In the genomic region with DNA sequence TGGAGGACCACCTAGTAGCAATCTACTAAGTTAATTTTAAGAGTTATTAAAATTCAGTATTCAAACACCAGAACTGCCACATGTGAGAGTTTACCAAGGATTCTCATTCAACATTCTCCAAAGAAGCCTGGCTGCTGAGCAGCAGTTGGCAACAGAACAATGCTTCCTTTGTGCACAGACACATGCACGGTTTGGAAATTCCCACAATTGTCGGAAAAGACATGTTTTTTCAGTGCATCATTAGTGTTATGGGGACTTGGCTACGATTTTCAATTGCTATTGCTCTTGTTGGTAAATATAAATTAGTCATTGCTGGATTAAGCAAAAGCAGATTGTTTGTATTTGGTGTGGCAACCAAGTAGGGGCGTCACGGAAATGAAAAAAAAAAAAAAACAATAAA, we compare ENCODE assay signal across 12 cellular contexts. TPM values are rescaled to one million over a fixed set of nuclear protein-coding genes. Genes with fewer than 3 reads are reported as not detected.
DNase-seq lines count a peak whose midpoint lies in the region; ATAC-seq, FAIRE-seq and TF ChIP-seq lines count a peak whose summit lies in the region.
"Had no signal": no experiment of that assay in that cellular context is flagged by ENCODE, and none has a peak within 500 bp of the region (broad histone marks: within the 10 kb centered on the region; RNA-seq: fewer than 3 reads in every experiment).

No MANE protein-coding gene starts in this region.

- no peak for TF ChIP-seq CTCF in bronchial epithelial cell (IDR thresholded peaks at IDR 0.05; ENCODE audit: insufficient read depth, low read length, severe bottlenecking)

- peaks cover 2% of the 10 kb centered on the region for H3K27me3 ChIP-seq in bronchial epithelial cell (ENCODE audit: control insufficient read depth, insufficient read depth, low read length)

- no peaks in the 10 kb centered on the region for H3K36me3 ChIP-seq in bronchial epithelial cell (ENCODE audit: control insufficient read depth, insufficient read depth, low read length)

- no peak overlapping the region for H3K4me3 ChIP-seq in bronchial epithelial cell (ENCODE audit: low read depth, low read length)
- H3K4me3 ChIP-seq: coronary artery had no signal

- DNase-seq in LHCN-M2 (ENCODE audit: low read depth) = peak; percentile 56
- peak; percentile 79 for DNase-seq in bronchial epithelial cell (ENCODE audit: low read depth)
- peak; percentile 68 for DNase-seq in left ventricle myocardium superior
- peak; percentile 64 for DNase-seq in sciatic nerve (ENCODE audit: low spot score)
- DNase-seq in ecto neural progenitor cell (ENCODE audit: low spot score) = no peak
- no peak for DNase-seq in GM19239 (ENCODE audit: insufficient read length, low spot score)
- DNase-seq: activated T-cell treated with anti-CD3 and anti-CD28 coated beads, Interleukin-2, amount 50 U/mL, for 1 hour; DMS 273 treated with DMSO at 0.1 percent for 48 hours had no signal

- FAIRE-seq in bronchial epithelial cell (lab: Jason Lieb, UNC) (no peak), GM19239 (lab: Jason Lieb, UNC) (no peak)

- intact Hi-C loops in left ventricle myocardium superior (cut with micrococcal nuclease) (no loop called here), sciatic nerve (cut with DNase I) (no loop called here)

- ATAC-seq in left ventricle myocardium superior = peak; percentile 91
- ATAC-seq in sciatic nerve = peak; percentile 94
- ATAC-seq in HG02642 (IDR thresholded peaks at IDR 0.05; ENCODE audit: poor library complexity, unreplicated experiment) = no peak
- no peak for ATAC-seq in HG02759 (IDR thresholded peaks at IDR 0.05; ENCODE audit: unreplicated experiment)
- ATAC-seq: stimulated activated effector memory CD8-positive, alpha-beta T cell treated with anti-CD3 and anti-CD28 coated beads, Interleukin-12 subunit alpha, Interleukin-12 subunit beta, amount 100 ng/mL, for 72 hours had no signal

RNA-seq across cellular contexts. Expression of gene ST8SIA1, which starts 22.2 kb away (rescaled TPM):
- under 0.01 and 0.86 TPM in 2 replicates for total RNA-seq in LHCN-M2 (2014; rRNA removed)
- polyA plus RNA-seq in LHCN-M2 (2012) = 0.45 TPM
- total RNA-seq in bronchial epithelial cell = under 0.01 and 0.13 TPM in 2 replicates
- total RNA-seq in left ventricle myocardium superior = 2.6 TPM
- 5.5 TPM for total RNA-seq in sciatic nerve

Comparison
In these comparisons a context has a peak if more than half of its experiments do, and no peak if none do; other contexts are left out.
1. DNase-seq: peak in LHCN-M2 (single experiment), bronchial epithelial cell (single experiment), left ventricle myocardium superior (single experiment) and sciatic nerve (single experiment); none in ecto neural progenitor cell (single experiment) and GM19239 (single experiment).
2. ATAC-seq: peak in left ventricle myocardium superior (single experiment) and sciatic nerve (single experiment); none in HG02642 (single experiment) and HG02759 (single experiment).